1 cellular context compared by ENCODE assay signal in the genomic region with DNA sequence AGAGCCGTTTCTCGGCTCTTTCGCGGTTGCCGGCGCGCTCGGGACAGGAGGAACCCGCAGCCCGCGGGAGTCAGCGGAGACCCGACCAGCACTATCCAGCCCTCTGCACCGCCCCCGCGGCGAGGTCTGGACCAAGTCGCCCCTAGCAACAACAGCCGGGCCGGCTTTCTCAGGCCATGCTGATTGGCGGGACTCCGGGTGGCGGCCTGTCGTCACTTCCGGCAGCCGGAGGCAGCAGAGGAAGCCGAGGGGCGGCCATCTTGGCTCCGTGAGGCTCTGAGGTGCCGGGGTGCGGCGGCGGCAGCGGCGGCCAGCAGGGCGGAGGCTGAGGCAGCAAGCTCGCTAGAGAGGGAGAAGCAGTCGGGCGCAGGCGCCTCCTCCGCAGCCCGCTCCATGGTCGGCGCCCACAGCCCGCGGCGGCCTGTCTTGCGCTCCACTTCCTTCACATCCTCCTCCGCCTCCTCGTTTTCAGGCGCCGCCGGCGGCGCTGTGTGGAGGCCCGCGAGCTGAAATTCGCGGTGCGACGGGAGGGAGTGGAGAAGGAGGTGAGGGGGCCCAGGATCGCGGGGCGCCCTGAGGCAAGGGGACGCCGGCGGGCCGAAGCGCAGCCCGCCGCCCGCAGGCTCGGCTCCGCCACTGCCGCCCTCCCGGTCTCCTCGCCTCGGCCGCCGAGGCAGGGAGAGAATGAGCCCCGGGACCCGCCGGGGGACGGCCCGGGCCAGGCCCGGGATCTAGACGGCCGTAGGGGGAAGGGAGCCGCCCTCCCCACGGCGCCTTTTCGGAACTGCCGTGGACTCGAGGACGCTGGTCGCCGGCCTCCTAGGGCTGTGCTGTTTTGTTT.
TF ChIP-seq lines count a peak whose summit lies in the region.

A gene (plus strand): TSS at position 263 of the 841 bp plus-strand sequence. CDS start 615 bp downstream, outside the sequence.

TF ChIP-seq in WTC11, 78 proteins besides CTCF, POLR2A, EP300 and RAD21 (continued from another document and continues in another):
- TF ChIP-seq ZNF219 (CRISPR knock-in tag; IDR thresholded peaks at IDR 0.05; ENCODE audit: borderline replicate concordance) = no peak
- TF ChIP-seq GRHL2 (CRISPR knock-in tag; IDR thresholded peaks at IDR 0.05; ENCODE audit: insufficient replicate concordance, severe bottlenecking) = no peak
- TF ChIP-seq EMX1 (CRISPR knock-in tag; IDR thresholded peaks at IDR 0.05) = no peak
- TF ChIP-seq ZNF423 (CRISPR knock-in tag; IDR thresholded peaks at IDR 0.05) = no peak
- no peak for TF ChIP-seq NR1H2 (CRISPR knock-in tag; IDR thresholded peaks at IDR 0.05)
- TF ChIP-seq, protein P1, sequence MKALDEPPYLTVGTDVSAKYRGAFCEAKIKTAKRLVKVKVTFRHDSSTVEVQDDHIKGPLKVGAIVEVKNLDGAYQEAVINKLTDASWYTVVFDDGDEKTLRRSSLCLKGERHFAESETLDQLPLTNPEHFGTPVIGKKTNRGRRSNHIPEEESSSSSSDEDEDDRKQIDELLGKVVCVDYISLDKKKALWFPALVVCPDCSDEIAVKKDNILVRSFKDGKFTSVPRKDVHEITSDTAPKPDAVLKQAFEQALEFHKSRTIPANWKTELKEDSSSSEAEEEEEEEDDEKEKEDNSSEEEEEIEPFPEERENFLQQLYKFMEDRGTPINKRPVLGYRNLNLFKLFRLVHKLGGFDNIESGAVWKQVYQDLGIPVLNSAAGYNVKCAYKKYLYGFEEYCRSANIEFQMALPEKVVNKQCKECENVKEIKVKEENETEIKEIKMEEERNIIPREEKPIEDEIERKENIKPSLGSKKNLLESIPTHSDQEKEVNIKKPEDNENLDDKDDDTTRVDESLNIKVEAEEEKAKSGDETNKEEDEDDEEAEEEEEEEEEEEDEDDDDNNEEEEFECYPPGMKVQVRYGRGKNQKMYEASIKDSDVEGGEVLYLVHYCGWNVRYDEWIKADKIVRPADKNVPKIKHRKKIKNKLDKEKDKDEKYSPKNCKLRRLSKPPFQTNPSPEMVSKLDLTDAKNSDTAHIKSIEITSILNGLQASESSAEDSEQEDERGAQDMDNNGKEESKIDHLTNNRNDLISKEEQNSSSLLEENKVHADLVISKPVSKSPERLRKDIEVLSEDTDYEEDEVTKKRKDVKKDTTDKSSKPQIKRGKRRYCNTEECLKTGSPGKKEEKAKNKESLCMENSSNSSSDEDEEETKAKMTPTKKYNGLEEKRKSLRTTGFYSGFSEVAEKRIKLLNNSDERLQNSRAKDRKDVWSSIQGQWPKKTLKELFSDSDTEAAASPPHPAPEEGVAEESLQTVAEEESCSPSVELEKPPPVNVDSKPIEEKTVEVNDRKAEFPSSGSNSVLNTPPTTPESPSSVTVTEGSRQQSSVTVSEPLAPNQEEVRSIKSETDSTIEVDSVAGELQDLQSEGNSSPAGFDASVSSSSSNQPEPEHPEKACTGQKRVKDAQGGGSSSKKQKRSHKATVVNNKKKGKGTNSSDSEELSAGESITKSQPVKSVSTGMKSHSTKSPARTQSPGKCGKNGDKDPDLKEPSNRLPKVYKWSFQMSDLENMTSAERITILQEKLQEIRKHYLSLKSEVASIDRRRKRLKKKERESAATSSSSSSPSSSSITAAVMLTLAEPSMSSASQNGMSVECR (CRISPR knock-in tag; IDR thresholded peaks at IDR 0.05; ENCODE audit: borderline replicate concordance) = 0 out of 2 replicates have a peak, but pooled peaks have one; percentile 6
- TF ChIP-seq ESRRA (CRISPR knock-in tag; IDR thresholded peaks at IDR 0.05; ENCODE audit: borderline replicate concordance) = 0 out of 2 replicates have a peak, but pooled peaks have one; percentile 23
- TF ChIP-seq, protein P2, sequence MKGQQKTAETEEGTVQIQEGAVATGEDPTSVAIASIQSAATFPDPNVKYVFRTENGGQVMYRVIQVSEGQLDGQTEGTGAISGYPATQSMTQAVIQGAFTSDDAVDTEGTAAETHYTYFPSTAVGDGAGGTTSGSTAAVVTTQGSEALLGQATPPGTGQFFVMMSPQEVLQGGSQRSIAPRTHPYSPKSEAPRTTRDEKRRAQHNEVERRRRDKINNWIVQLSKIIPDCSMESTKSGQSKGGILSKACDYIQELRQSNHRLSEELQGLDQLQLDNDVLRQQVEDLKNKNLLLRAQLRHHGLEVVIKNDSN (CRISPR knock-in tag; IDR thresholded peaks at IDR 0.05) = 0 out of 2 replicates have a peak, but pooled peaks have one; percentile 7
- TF ChIP-seq, protein P3, sequence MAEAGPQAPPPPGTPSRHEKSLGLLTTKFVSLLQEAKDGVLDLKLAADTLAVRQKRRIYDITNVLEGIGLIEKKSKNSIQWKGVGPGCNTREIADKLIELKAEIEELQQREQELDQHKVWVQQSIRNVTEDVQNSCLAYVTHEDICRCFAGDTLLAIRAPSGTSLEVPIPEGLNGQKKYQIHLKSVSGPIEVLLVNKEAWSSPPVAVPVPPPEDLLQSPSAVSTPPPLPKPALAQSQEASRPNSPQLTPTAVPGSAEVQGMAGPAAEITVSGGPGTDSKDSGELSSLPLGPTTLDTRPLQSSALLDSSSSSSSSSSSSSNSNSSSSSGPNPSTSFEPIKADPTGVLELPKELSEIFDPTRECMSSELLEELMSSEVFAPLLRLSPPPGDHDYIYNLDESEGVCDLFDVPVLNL (CRISPR knock-in tag; IDR thresholded peaks at IDR 0.05; ENCODE audit: borderline replicate concordance, low read depth) = no peak
- TF ChIP-seq, protein P4, sequence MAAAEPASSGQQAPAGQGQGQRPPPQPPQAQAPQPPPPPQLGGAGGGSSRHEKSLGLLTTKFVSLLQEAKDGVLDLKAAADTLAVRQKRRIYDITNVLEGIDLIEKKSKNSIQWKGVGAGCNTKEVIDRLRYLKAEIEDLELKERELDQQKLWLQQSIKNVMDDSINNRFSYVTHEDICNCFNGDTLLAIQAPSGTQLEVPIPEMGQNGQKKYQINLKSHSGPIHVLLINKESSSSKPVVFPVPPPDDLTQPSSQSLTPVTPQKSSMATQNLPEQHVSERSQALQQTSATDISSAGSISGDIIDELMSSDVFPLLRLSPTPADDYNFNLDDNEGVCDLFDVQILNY (CRISPR knock-in tag; IDR thresholded peaks at IDR 0.05) = peak; percentile 76; the same call in 1 of the 2 replicates
- no peak for TF ChIP-seq CREB1 (CRISPR knock-in tag; IDR thresholded peaks at IDR 0.05)
- TF ChIP-seq OVOL2 (CRISPR knock-in tag; IDR thresholded peaks at IDR 0.05; ENCODE audit: borderline replicate concordance) = no peak
- no peak for TF ChIP-seq TCF7 (CRISPR knock-in tag; IDR thresholded peaks at IDR 0.05; ENCODE audit: low read depth)
- TF ChIP-seq, protein P5, sequence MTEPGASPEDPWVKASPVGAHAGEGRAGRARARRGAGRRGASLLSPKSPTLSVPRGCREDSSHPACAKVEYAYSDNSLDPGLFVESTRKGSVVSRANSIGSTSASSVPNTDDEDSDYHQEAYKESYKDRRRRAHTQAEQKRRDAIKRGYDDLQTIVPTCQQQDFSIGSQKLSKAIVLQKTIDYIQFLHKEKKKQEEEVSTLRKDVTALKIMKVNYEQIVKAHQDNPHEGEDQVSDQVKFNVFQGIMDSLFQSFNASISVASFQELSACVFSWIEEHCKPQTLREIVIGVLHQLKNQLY (CRISPR knock-in tag; IDR thresholded peaks at IDR 0.05) = no peak
- TF ChIP-seq, protein P6, sequence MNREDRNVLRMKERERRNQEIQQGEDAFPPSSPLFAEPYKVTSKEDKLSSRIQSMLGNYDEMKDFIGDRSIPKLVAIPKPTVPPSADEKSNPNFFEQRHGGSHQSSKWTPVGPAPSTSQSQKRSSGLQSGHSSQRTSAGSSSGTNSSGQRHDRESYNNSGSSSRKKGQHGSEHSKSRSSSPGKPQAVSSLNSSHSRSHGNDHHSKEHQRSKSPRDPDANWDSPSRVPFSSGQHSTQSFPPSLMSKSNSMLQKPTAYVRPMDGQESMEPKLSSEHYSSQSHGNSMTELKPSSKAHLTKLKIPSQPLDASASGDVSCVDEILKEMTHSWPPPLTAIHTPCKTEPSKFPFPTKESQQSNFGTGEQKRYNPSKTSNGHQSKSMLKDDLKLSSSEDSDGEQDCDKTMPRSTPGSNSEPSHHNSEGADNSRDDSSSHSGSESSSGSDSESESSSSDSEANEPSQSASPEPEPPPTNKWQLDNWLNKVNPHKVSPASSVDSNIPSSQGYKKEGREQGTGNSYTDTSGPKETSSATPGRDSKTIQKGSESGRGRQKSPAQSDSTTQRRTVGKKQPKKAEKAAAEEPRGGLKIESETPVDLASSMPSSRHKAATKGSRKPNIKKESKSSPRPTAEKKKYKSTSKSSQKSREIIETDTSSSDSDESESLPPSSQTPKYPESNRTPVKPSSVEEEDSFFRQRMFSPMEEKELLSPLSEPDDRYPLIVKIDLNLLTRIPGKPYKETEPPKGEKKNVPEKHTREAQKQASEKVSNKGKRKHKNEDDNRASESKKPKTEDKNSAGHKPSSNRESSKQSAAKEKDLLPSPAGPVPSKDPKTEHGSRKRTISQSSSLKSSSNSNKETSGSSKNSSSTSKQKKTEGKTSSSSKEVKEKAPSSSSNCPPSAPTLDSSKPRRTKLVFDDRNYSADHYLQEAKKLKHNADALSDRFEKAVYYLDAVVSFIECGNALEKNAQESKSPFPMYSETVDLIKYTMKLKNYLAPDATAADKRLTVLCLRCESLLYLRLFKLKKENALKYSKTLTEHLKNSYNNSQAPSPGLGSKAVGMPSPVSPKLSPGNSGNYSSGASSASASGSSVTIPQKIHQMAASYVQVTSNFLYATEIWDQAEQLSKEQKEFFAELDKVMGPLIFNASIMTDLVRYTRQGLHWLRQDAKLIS (CRISPR knock-in tag; IDR thresholded peaks at IDR 0.05; ENCODE audit: borderline replicate concordance) = no peak
- no peak for TF ChIP-seq FOXJ3 (CRISPR knock-in tag; IDR thresholded peaks at IDR 0.05; ENCODE audit: borderline replicate concordance)
- 0 out of 2 replicates have a peak, but pooled peaks have one; percentile 11 for TF ChIP-seq RELA (CRISPR knock-in tag; IDR thresholded peaks at IDR 0.05; ENCODE audit: borderline replicate concordance)
- TF ChIP-seq, protein P7, sequence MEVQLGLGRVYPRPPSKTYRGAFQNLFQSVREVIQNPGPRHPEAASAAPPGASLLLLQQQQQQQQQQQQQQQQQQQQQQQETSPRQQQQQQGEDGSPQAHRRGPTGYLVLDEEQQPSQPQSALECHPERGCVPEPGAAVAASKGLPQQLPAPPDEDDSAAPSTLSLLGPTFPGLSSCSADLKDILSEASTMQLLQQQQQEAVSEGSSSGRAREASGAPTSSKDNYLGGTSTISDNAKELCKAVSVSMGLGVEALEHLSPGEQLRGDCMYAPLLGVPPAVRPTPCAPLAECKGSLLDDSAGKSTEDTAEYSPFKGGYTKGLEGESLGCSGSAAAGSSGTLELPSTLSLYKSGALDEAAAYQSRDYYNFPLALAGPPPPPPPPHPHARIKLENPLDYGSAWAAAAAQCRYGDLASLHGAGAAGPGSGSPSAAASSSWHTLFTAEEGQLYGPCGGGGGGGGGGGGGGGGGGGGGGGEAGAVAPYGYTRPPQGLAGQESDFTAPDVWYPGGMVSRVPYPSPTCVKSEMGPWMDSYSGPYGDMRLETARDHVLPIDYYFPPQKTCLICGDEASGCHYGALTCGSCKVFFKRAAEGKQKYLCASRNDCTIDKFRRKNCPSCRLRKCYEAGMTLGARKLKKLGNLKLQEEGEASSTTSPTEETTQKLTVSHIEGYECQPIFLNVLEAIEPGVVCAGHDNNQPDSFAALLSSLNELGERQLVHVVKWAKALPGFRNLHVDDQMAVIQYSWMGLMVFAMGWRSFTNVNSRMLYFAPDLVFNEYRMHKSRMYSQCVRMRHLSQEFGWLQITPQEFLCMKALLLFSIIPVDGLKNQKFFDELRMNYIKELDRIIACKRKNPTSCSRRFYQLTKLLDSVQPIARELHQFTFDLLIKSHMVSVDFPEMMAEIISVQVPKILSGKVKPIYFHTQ (CRISPR knock-in tag; IDR thresholded peaks at IDR 0.05) = no peak
- TF ChIP-seq IRF2 (CRISPR knock-in tag; IDR thresholded peaks at IDR 0.05; ENCODE audit: borderline replicate concordance, low read depth) = no peak
- TF ChIP-seq SOX15 (CRISPR knock-in tag; IDR thresholded peaks at IDR 0.05) = no peak
- peak; percentile 57 for TF ChIP-seq ETV6 (CRISPR knock-in tag; IDR thresholded peaks at IDR 0.05)
- no peak for TF ChIP-seq JUN (CRISPR knock-in tag; IDR thresholded peaks at IDR 0.05)
- no peak for TF ChIP-seq ZNF121 (CRISPR knock-in tag; IDR thresholded peaks at IDR 0.05)
- TF ChIP-seq ZNF138 (CRISPR knock-in tag; conservative IDR thresholded peaks at IDR 0.05) = no peak
- TF ChIP-seq, protein P8, sequence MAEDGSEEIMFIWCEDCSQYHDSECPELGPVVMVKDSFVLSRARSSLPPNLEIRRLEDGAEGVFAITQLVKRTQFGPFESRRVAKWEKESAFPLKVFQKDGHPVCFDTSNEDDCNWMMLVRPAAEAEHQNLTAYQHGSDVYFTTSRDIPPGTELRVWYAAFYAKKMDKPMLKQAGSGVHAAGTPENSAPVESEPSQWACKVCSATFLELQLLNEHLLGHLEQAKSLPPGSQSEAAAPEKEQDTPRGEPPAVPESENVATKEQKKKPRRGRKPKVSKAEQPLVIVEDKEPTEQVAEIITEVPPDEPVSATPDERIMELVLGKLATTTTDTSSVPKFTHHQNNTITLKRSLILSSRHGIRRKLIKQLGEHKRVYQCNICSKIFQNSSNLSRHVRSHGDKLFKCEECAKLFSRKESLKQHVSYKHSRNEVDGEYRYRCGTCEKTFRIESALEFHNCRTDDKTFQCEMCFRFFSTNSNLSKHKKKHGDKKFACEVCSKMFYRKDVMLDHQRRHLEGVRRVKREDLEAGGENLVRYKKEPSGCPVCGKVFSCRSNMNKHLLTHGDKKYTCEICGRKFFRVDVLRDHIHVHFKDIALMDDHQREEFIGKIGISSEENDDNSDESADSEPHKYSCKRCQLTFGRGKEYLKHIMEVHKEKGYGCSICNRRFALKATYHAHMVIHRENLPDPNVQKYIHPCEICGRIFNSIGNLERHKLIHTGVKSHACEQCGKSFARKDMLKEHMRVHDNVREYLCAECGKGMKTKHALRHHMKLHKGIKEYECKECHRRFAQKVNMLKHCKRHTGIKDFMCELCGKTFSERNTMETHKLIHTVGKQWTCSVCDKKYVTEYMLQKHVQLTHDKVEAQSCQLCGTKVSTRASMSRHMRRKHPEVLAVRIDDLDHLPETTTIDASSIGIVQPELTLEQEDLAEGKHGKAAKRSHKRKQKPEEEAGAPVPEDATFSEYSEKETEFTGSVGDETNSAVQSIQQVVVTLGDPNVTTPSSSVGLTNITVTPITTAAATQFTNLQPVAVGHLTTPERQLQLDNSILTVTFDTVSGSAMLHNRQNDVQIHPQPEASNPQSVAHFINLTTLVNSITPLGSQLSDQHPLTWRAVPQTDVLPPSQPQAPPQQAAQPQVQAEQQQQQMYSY (CRISPR knock-in tag; IDR thresholded peaks at IDR 0.05) = no peak
